1 cellular context compared by ENCODE assay signal in the genomic region with DNA sequence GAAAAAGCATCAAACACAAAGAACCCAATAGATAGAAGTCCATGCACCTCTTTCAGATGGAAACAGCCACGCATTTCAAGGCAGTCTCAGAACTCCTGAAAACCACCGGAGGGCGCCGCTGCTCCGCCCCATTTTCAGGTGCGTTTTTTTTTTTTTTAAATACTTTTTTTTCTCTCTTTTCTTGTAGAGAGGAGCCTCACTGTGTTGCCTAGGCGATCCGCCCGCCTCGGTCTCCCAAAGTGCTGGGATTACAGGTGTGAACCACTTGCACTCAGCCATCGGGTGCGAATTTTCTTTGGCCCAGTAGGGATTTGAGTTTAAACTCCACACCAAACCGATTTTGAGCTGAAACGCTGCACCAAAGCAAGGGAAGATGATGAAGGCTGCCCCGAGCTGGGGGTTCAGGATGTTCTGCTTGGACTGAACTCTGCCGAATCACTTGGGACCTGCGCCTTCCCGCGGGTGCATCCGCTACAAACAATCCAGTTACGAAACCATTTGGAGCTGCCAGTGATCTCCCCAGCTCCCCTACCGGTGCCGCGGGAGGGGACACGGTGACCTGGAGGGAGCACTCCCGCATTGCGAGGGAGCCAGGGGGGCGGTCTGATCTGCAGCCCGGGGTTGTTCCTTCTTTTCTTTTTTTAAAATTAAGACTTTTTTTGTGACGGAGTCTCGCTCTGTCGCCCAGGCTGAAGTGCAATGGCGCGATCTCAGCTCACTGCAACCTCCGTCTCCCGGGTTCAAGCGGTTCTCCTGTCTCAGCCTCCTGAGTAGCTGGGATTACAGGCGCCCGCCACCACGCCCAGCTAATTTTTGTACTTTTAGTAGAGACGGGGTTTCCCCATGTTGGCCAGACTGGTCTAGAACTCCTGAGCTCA.
A peak's percentile ranks its signal among the peaks of the same experiment; 100 is the strongest.
TF ChIP-seq lines count a peak whose summit lies in the region.

No MANE protein-coding gene starts in this region.

TF ChIP-seq in HepG2, 621 proteins besides CTCF, POLR2A, EP300 and RAD21 (continued from another document and continues in another):
- TF ChIP-seq, protein P1, sequence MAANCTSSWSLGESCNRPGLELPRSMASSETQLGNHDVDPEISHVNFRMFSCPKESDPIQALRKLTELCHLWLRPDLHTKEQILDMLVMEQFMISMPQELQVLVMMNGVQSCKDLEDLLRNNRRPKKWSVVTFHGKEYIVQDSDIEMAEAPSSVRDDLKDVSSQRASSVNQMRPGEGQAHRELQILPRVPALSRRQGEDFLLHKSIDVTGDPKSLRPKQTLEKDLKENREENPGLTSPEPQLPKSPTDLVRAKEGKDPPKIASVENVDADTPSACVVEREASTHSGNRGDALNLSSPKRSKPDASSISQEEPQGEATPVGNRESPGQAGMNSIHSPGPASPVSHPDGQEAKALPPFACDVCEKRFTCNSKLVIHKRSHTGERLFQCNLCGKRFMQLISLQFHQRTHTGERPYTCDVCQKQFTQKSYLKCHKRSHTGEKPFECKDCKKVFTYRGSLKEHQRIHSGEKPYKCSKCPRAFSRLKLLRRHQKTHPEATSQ (CRISPR knock-in tag; IDR thresholded peaks at IDR 0.05; ENCODE audit: borderline replicate concordance) = 0 out of 2 replicates have a peak, but pooled peaks have one; percentile 34
- TF ChIP-seq, protein P2, sequence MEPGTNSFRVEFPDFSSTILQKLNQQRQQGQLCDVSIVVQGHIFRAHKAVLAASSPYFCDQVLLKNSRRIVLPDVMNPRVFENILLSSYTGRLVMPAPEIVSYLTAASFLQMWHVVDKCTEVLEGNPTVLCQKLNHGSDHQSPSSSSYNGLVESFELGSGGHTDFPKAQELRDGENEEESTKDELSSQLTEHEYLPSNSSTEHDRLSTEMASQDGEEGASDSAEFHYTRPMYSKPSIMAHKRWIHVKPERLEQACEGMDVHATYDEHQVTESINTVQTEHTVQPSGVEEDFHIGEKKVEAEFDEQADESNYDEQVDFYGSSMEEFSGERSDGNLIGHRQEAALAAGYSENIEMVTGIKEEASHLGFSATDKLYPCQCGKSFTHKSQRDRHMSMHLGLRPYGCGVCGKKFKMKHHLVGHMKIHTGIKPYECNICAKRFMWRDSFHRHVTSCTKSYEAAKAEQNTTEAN (CRISPR knock-in tag; conservative IDR thresholded peaks at IDR 0.05) = 0 out of 2 replicates have a peak, but pooled peaks have one; percentile 31
- no peak for TF ChIP-seq ZNF468 (CRISPR knock-in tag; IDR thresholded peaks at IDR 0.05)
- TF ChIP-seq STAG1 (CRISPR knock-in tag; IDR thresholded peaks at IDR 0.05) = peak; percentile 79
- 0 out of 2 replicates have a peak, but pooled peaks have one; percentile 34 for TF ChIP-seq ZNF615 (CRISPR knock-in tag; IDR thresholded peaks at IDR 0.05; ENCODE audit: borderline replicate concordance)
- peak; percentile 50 for TF ChIP-seq PHF8 (CRISPR knock-in tag; IDR thresholded peaks at IDR 0.05)
- 0 out of 2 replicates have a peak, but pooled peaks have one; percentile 28 for TF ChIP-seq ZNF850 (CRISPR knock-in tag; conservative IDR thresholded peaks at IDR 0.05)
- TF ChIP-seq ZFX (CRISPR knock-in tag; IDR thresholded peaks at IDR 0.05; ENCODE audit: low read depth) = no peak
- TF ChIP-seq, protein P3, sequence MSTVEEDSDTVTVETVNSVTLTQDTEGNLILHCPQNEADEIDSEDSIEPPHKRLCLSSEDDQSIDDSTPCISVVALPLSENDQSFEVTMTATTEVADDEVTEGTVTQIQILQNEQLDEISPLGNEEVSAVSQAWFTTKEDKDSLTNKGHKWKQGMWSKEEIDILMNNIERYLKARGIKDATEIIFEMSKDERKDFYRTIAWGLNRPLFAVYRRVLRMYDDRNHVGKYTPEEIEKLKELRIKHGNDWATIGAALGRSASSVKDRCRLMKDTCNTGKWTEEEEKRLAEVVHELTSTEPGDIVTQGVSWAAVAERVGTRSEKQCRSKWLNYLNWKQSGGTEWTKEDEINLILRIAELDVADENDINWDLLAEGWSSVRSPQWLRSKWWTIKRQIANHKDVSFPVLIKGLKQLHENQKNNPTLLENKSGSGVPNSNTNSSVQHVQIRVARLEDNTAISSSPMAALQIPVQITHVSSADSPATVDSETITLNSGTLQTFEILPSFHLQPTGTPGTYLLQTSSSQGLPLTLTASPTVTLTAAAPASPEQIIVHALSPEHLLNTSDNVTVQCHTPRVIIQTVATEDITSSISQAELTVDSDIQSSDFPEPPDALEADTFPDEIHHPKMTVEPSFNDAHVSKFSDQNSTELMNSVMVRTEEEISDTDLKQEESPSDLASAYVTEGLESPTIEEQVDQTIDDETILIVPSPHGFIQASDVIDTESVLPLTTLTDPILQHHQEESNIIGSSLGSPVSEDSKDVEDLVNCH (CRISPR knock-in tag; IDR thresholded peaks at IDR 0.05) = no peak
- peak; percentile 78 for TF ChIP-seq SMC3 (IDR thresholded peaks at IDR 0.05; ENCODE audit: low read length)
- 0 out of 2 replicates have a peak, but pooled peaks have one; percentile 40 for TF ChIP-seq ZNF670 (CRISPR knock-in tag; IDR thresholded peaks at IDR 0.05; ENCODE audit: borderline replicate concordance)
- no peak for TF ChIP-seq RBM39 (IDR thresholded peaks at IDR 0.05; ENCODE audit: low read depth, low read length, poor library complexity, severe bottlenecking)
- TF ChIP-seq, protein P4, sequence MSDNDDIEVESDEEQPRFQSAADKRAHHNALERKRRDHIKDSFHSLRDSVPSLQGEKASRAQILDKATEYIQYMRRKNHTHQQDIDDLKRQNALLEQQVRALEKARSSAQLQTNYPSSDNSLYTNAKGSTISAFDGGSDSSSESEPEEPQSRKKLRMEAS (IDR thresholded peaks at IDR 0.05) = 0 out of 2 replicates have a peak, but pooled peaks have one; percentile 5
- peak; percentile 64; the same call in 1 of the 2 replicates for TF ChIP-seq ZNF33A (CRISPR knock-in tag; IDR thresholded peaks at IDR 0.05; ENCODE audit: borderline replicate concordance)
- no peak for TF ChIP-seq RARG (CRISPR knock-in tag; IDR thresholded peaks at IDR 0.05; ENCODE audit: low read depth)
- TF ChIP-seq, protein P5, sequence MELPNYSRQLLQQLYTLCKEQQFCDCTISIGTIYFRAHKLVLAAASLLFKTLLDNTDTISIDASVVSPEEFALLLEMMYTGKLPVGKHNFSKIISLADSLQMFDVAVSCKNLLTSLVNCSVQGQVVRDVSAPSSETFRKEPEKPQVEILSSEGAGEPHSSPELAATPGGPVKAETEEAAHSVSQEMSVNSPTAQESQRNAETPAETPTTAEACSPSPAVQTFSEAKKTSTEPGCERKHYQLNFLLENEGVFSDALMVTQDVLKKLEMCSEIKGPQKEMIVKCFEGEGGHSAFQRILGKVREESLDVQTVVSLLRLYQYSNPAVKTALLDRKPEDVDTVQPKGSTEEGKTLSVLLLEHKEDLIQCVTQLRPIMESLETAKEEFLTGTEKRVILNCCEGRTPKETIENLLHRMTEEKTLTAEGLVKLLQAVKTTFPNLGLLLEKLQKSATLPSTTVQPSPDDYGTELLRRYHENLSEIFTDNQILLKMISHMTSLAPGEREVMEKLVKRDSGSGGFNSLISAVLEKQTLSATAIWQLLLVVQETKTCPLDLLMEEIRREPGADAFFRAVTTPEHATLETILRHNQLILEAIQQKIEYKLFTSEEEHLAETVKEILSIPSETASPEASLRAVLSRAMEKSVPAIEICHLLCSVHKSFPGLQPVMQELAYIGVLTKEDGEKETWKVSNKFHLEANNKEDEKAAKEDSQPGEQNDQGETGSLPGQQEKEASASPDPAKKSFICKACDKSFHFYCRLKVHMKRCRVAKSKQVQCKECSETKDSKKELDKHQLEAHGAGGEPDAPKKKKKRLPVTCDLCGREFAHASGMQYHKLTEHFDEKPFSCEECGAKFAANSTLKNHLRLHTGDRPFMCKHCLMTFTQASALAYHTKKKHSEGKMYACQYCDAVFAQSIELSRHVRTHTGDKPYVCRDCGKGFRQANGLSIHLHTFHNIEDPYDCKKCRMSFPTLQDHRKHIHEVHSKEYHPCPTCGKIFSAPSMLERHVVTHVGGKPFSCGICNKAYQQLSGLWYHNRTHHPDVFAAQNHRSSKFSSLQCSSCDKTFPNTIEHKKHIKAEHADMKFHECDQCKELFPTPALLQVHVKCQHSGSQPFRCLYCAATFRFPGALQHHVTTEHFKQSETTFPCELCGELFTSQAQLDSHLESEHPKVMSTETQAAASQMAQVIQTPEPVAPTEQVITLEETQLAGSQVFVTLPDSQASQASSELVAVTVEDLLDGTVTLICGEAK (IDR thresholded peaks at IDR 0.05) = no peak
- TF ChIP-seq, protein P5 (CRISPR knock-in tag; IDR thresholded peaks at IDR 0.05) = no peak
- TF ChIP-seq SUZ12 (IDR thresholded peaks at IDR 0.05; ENCODE audit: low read depth, low read length) = no peak
- peak; percentile 59; the same call in 1 of the 2 replicates for TF ChIP-seq HIVEP1 (CRISPR knock-in tag; IDR thresholded peaks at IDR 0.05)
- TF ChIP-seq, protein P6, sequence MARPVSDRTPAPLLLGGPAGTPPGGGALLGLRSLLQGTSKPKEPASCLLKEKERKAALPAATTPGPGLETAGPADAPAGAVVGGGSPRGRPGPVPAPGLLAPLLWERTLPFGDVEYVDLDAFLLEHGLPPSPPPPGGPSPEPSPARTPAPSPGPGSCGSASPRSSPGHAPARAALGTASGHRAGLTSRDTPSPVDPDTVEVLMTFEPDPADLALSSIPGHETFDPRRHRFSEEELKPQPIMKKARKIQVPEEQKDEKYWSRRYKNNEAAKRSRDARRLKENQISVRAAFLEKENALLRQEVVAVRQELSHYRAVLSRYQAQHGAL (CRISPR knock-in tag; IDR thresholded peaks at IDR 0.05; ENCODE audit: not compliant biosample characterization) = peak; percentile 30
- TF ChIP-seq, protein P7, sequence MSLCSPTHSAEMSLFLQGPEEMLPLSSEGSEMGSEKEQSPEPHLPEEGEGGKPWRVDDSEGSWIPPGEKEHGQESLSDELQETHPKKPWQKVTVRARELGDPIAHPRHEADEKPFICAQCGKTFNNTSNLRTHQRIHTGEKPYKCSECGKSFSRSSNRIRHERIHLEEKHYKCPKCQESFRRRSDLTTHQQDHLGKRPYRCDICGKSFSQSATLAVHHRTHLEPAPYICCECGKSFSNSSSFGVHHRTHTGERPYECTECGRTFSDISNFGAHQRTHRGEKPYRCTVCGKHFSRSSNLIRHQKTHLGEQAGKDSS (CRISPR knock-in tag; IDR thresholded peaks at IDR 0.05; ENCODE audit: borderline replicate concordance, low read depth) = 0 out of 2 replicates have a peak, but pooled peaks have one; percentile 57
- TF ChIP-seq ZNF225 (CRISPR knock-in tag; IDR thresholded peaks at IDR 0.05) = no peak
- TF ChIP-seq ZC3H4 (CRISPR knock-in tag; IDR thresholded peaks at IDR 0.05; ENCODE audit: borderline replicate concordance) = peak; percentile 41; the same call in 1 of the 2 replicates
- TF ChIP-seq LCORL (IDR thresholded peaks at IDR 0.05) = no peak
- no peak for TF ChIP-seq LCORL (CRISPR knock-in tag; IDR thresholded peaks at IDR 0.05)
- no peak for TF ChIP-seq ZNF124 (CRISPR knock-in tag; IDR thresholded peaks at IDR 0.05)
- TF ChIP-seq PITX1 (CRISPR knock-in tag; IDR thresholded peaks at IDR 0.05) = 0 out of 2 replicates have a peak, but pooled peaks have one; percentile 50
- TF ChIP-seq, protein P8, sequence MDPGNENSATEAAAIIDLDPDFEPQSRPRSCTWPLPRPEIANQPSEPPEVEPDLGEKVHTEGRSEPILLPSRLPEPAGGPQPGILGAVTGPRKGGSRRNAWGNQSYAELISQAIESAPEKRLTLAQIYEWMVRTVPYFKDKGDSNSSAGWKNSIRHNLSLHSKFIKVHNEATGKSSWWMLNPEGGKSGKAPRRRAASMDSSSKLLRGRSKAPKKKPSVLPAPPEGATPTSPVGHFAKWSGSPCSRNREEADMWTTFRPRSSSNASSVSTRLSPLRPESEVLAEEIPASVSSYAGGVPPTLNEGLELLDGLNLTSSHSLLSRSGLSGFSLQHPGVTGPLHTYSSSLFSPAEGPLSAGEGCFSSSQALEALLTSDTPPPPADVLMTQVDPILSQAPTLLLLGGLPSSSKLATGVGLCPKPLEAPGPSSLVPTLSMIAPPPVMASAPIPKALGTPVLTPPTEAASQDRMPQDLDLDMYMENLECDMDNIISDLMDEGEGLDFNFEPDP (CRISPR knock-in tag; conservative IDR thresholded peaks at IDR 0.05) = 0 out of 2 replicates have a peak, but pooled peaks have one; percentile 15
- peak; percentile 23; the same call in 1 of the 2 replicates for TF ChIP-seq NCOA2 (CRISPR knock-in tag; IDR thresholded peaks at IDR 0.05)
- TF ChIP-seq ZNF232 (CRISPR knock-in tag; IDR thresholded peaks at IDR 0.05; ENCODE audit: borderline replicate concordance) = 0 out of 2 replicates have a peak, but pooled peaks have one; percentile 49
- TF ChIP-seq ZNF724P (CRISPR knock-in tag; IDR thresholded peaks at IDR 0.05; ENCODE audit: borderline replicate concordance) = no peak
- TF ChIP-seq, protein P9, sequence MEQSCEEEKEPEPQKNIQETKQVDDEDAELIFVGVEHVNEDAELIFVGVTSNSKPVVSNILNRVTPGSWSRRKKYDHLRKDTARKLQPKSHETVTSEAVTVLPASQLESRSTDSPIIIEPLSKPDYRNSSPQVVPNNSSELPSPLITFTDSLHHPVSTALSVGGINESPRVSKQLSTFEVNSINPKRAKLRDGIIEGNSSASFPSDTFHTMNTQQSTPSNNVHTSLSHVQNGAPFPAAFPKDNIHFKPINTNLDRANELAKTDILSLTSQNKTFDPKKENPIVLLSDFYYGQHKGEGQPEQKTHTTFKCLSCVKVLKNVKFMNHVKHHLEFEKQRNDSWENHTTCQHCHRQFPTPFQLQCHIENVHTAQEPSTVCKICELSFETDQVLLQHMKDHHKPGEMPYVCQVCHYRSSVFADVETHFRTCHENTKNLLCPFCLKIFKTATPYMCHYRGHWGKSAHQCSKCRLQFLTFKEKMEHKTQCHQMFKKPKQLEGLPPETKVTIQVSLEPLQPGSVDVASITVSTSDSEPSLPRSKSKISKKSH (CRISPR knock-in tag; IDR thresholded peaks at IDR 0.05; ENCODE audit: borderline replicate concordance) = no peak
- no peak for TF ChIP-seq NCOA1 (CRISPR knock-in tag; IDR thresholded peaks at IDR 0.05)
